ENCODE assay signal across 8 cellular contexts in the genomic region with DNA sequence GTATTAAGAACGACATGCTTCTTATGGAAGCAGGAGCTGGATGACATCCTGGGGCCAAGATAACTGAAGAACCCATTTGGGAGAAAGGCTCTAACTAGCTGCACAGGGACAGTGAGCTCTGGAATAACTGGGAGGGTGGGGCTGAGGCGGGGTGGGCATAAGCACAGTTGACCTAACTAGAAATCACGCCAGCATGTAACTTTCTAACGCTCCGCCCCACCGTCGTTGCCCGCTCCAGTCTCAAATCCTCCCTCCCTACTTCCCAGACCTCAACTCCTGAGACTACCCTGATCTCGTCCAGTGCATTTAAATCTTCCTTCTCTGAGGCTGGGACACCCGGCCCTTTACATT. TPM values are rescaled to one million over a fixed set of nuclear protein-coding genes. Genes with fewer than 3 reads are reported as not detected.
DNase-seq lines count a peak whose midpoint lies in the region; ATAC-seq and TF ChIP-seq lines count a peak whose summit lies in the region.

No MANE protein-coding gene starts in this region.

- H3K23ac ChIP-seq in IMR-90 (ENCODE audit: low read depth, low read length), result no peak overlapping the region

- DNase-seq in IMR-90, result no peak
- no peak for DNase-seq in dorsolateral prefrontal cortex
- peak; percentile 16 for DNase-seq in nephron progenitor cell
- no peak for DNase-seq in inferior parietal cortex (ENCODE audit: extremely low spot score)
- DNase-seq in occipital lobe (lab: John Stamatoyannopoulos, UW), result no peak

- intact Hi-C loops in IMR-90 (cut with micrococcal nuclease), result loop anchor here (2.0 kb wide), 1 partner anchor 143 kb away; no protein-coding TSS in a partner anchor
- intact Hi-C loops in dorsolateral prefrontal cortex (cut with DNase I), result loop anchor here (2.0 to 10.0 kb wide), 4 partner anchors 83 to 371 kb away; a partner anchor contains a TSS

- CTCF ChIA-PET in IMR-90 (lab: Yijun Ruan, JAX), result interaction anchor here (0.6 to 2.0 kb wide), 2 partner anchors 13 to 142 kb away, joined by 3 to 5 read pairs; no protein-coding TSS in a partner anchor

- BruUV-seq in IMR-90 (replicated peaks; lab: Mats Ljungman, UMichigan), result no TSS peak

- POLR2A ChIA-PET in IMR-90 (lab: Charles Lee; ENCODE audit: unreplicated experiment), result no interaction called here

- ATAC-seq in IMR-90 (ENCODE audit: low read depth) (peak; percentile 7), GM18520 (IDR thresholded peaks at IDR 0.05; ENCODE audit: unreplicated experiment) (no peak)
- no peak for ATAC-seq in activated CD4-positive, CD25-positive, alpha-beta regulatory T cell treated with anti-CD3 and anti-CD28 coated beads, Interleukin-2, amount 50 U/mL, for 24 hours

- peak overlapping the region; percentile 94 for H2AFZ ChIP-seq in IMR-90 (replicated peaks; ENCODE audit: low read length, poor library complexity)

- peak overlapping the region; percentile 71 to 88 (median 80) for H3K9ac ChIP-seq in BLaER1 treated with 17β-estradiol and CSF1 and Interleukin-3, amounts not matched to agents 10 nM and 100 nM
- peak overlapping the region; percentile 76 for H3K9ac ChIP-seq in IMR-90 (ENCODE audit: low read depth, low read length)

- peaks cover 10 to 22% of the 10 kb centered on the region in 2 experiments for H3K79me1 ChIP-seq in IMR-90 (ENCODE audit: low read depth in 1 of 2, low read length in 2 of 2)

- dilution Hi-C loops in IMR-90 (cut with HindIII; ENCODE audit: low sequenced_read_pairs, unreplicated experiment), result no loop called here

- TF ChIP-seq RAD21 in IMR-90 (IDR thresholded peaks at IDR 0.05; ENCODE audit: low read length), result no peak

- H2BK120ac ChIP-seq in IMR-90 (ENCODE audit: low read depth, low read length), result no peak overlapping the region

- peak overlapping the region; percentile 41 to 99; a peak in 3 of 4 replicates for H4K8ac ChIP-seq in IMR-90 (ENCODE audit: low read depth in 2 of 2, low read length in 2 of 2)

- H3K4me2 ChIP-seq in BLaER1 treated with 17β-estradiol and CSF1 and Interleukin-3, amounts not matched to agents 10 nM and 100 nM, result peak overlapping the region; percentile 78 to 97 (median 93)
- H3K4me2 ChIP-seq in IMR-90 (ENCODE audit: low read depth, low read length), result peak overlapping the region; percentile 51

- in situ Hi-C loops in IMR-90 (cut with MboI; ENCODE audit: low sequenced_read_pairs), result no loop called here

- H3K14ac ChIP-seq in IMR-90 (replicated peaks; ENCODE audit: low read depth, low read length), result peak overlapping the region; percentile 94; the same call in 1 of the 2 replicates

- peaks cover 34 to 44% (median 39%) of the 10 kb centered on the region in 11 experiments for H3K36me3 ChIP-seq in BLaER1 treated with 17β-estradiol and CSF1 and Interleukin-3, amounts not matched to agents 10 nM and 100 nM
- peaks cover 16% of the 10 kb centered on the region for H3K36me3 ChIP-seq in IMR-90 (ENCODE audit: control insufficient read depth, insufficient read depth, low read length)

- H3K9me3 Mint-ChIP-seq in nephron progenitor cell, result peaks cover 18% of the 10 kb centered on the region

- no peak overlapping the region for H2BK20ac ChIP-seq in IMR-90 (ENCODE audit: low read depth, low read length)

- no peak overlapping the region for H4K91ac ChIP-seq in IMR-90 (ENCODE audit: insufficient read depth, low read depth, low read length)

- peaks cover 0 to 21% (median 0%) of the 10 kb centered on the region in 11 experiments; a peak in 8 of 22 replicates for H4K20me1 ChIP-seq in BLaER1 treated with 17β-estradiol and CSF1 and Interleukin-3, amounts not matched to agents 10 nM and 100 nM
- no peaks in the 10 kb centered on the region for H4K20me1 ChIP-seq in IMR-90 (ENCODE audit: insufficient read depth, low read length)

- H2BK5ac ChIP-seq in IMR-90 (ENCODE audit: low read depth, low read length, poor library complexity, severe bottlenecking), result no peak overlapping the region

- H3K4me1 ChIP-seq in BLaER1 treated with 17β-estradiol and CSF1 and Interleukin-3, amounts not matched to agents 10 nM and 100 nM, result peaks cover 27 to 61% (median 56%) of the 10 kb centered on the region in 10 experiments
- no peaks in the 10 kb centered on the region for H3K4me1 ChIP-seq in IMR-90 (ENCODE audit: control insufficient read depth, insufficient read depth, low read length)

- H3K56ac ChIP-seq in IMR-90 (ENCODE audit: extremely low read depth, insufficient read depth, low read length), result no peak overlapping the region; the same call in 1 of the 2 replicates

- H4K5ac ChIP-seq in IMR-90 (ENCODE audit: low read depth, low read length), result no peak overlapping the region

- peak overlapping the region; percentile 99 for H3K4me3 Mint-ChIP-seq in nephron progenitor cell

- H2AK5ac ChIP-seq in IMR-90 (ENCODE audit: low read depth, low read length), result peak overlapping the region; percentile 7; the same call in 1 of the 2 replicates

- 0% methylated on average over 8 of the region's 10 CpGs; no CpG with 5 or more reads in 1 of the 2 experiments for WGBS in IMR-90 (ENCODE audit: extremely low coverage in 2 of 2, insufficient read length in 1 of 2), 2 experiments

- H3K4ac ChIP-seq in IMR-90 (ENCODE audit: low read depth, low read length), result peak overlapping the region; percentile 85

- no peak overlapping the region for H2BK15ac ChIP-seq in IMR-90 (ENCODE audit: low read depth, low read length)

- peaks cover under 1 to 9% (median 3%) of the 10 kb centered on the region in 11 experiments; a peak in 21 of 22 replicates for H3K9me3 ChIP-seq in BLaER1 treated with 17β-estradiol and CSF1 and Interleukin-3, amounts not matched to agents 10 nM and 100 nM (replicated peaks in 1 of 11)
- H3K9me3 ChIP-seq in IMR-90 (ENCODE audit: control insufficient read depth, insufficient read depth, low read length), result no peaks in the 10 kb centered on the region

- peak overlapping the region; percentile 71 for H3K27ac Mint-ChIP-seq in nephron progenitor cell

- no peak for TF ChIP-seq CTCF in IMR-90 (conservative IDR thresholded peaks at IDR 0.05; ENCODE audit: low read depth, low read length)
- no peak for TF ChIP-seq CTCF in dorsolateral prefrontal cortex (IDR thresholded peaks at IDR 0.05 in 54 of 56, conservative IDR thresholded peaks at IDR 0.05 in 2 of 56; ENCODE audit: low read depth in 1 of 56, partially characterized antibody in 56 of 56)
- TF ChIP-seq CTCF in nephron progenitor cell (IDR thresholded peaks at IDR 0.05), result no peak

- H3K27ac ChIP-seq in BLaER1 treated with 17β-estradiol and CSF1 and Interleukin-3, amounts not matched to agents 10 nM and 100 nM, result peak overlapping the region in 10 of 11 experiments; percentile 26 to 75 (median 58); a peak in 18 of 22 replicates
- H3K27ac ChIP-seq in IMR-90 (ENCODE audit: insufficient read depth, low read length) (peak overlapping the region; percentile 41; the same call in 1 of the 2 replicates), dorsolateral prefrontal cortex (peak overlapping the region in 15 of 59 donors; percentile 12 to 78 (median 43))

- peaks cover 28% of the 10 kb centered on the region for H3K36me3 Mint-ChIP-seq in nephron progenitor cell (ENCODE audit: low read depth)

- H3K27me3 Mint-ChIP-seq in nephron progenitor cell (ENCODE audit: low read depth, poor library complexity), result no peaks in the 10 kb centered on the region

- H3K18ac ChIP-seq in IMR-90 (ENCODE audit: low read depth, low read length), result no peak overlapping the region

- H3K4me3 ChIP-seq in BLaER1 treated with 17β-estradiol and CSF1 and Interleukin-3, amounts not matched to agents 10 nM and 100 nM, result peak overlapping the region; percentile 79 to 99 (median 88)
- peak overlapping the region; percentile 72 for H3K4me3 ChIP-seq in IMR-90 (ENCODE audit: insufficient read depth, low read depth, low read length)
- H3K4me3 ChIP-seq in dorsolateral prefrontal cortex, result peak overlapping the region; percentile 70 to 100 (median 92)

- TF ChIP-seq POLR2A in IMR-90 (IDR thresholded peaks at IDR 0.05; ENCODE audit: low read depth, low read length), result no peak

- H2AK9ac ChIP-seq in IMR-90 (replicated peaks; ENCODE audit: low read depth, low read length, poor library complexity), result peak overlapping the region; percentile 29

- H3K27me3 ChIP-seq in BLaER1 treated with 17β-estradiol and CSF1 and Interleukin-3, amounts not matched to agents 10 nM and 100 nM, result no peaks in the 10 kb centered on the region
- H3K27me3 ChIP-seq in IMR-90 (ENCODE audit: control insufficient read depth, insufficient read depth, low read length) (no peaks in the 10 kb centered on the region), dorsolateral prefrontal cortex (no peaks in the 10 kb centered on the region)

- H3K9me1 ChIP-seq in IMR-90 (ENCODE audit: insufficient read depth, low read length), result 0 out of 2 replicates have a peak, but pooled peaks cover 3% of the 10 kb centered on the region

- H3K4me1 Mint-ChIP-seq in nephron progenitor cell, result peaks cover 27% of the 10 kb centered on the region

TF ChIP-seq in IMR-90, 13 proteins besides CTCF, POLR2A, EP300 and RAD21 (continues in another document):
- TF ChIP-seq CEBPB (IDR thresholded peaks at IDR 0.05; ENCODE audit: low read depth, low read length) (no peak), BHLHE40 (IDR thresholded peaks at IDR 0.05; ENCODE audit: low read depth, low read length) (no peak), MAZ (IDR thresholded peaks at IDR 0.05; ENCODE audit: borderline replicate concordance, low read depth, low read length) (no peak), SMC3 (IDR thresholded peaks at IDR 0.05; ENCODE audit: low read depth, low read length) (no peak), CHD1 (IDR thresholded peaks at IDR 0.05; ENCODE audit: low read depth, low read length) (no peak), FOS (IDR thresholded peaks at IDR 0.05; ENCODE audit: low read depth, low read length) (no peak), MAFK (IDR thresholded peaks at IDR 0.05; ENCODE audit: low read depth, low read length) (no peak), MXI1 (IDR thresholded peaks at IDR 0.05; ENCODE audit: borderline replicate concordance, low read depth, low read length) (no peak)

RNA-seq across cellular contexts. Expression of a gene that starts 0.4 kb away (rescaled TPM):
- total RNA-seq in IMR-90 (2012; rRNA removed) (283 and 304 TPM in 2 replicates), dorsolateral prefrontal cortex (100 to 1,000 TPM in 23 of 120 experiments, 10 to 100 TPM in 97; 64.2 to 118 (median 89.1) TPM), occipital lobe (42.0 TPM)
- polyA plus RNA-seq in IMR-90 (2012; rRNA removed), result 291 and 294 TPM in 2 replicates
- polyA plus RNA-seq in IMR-90 (2012; cell fraction: cytosol; rRNA removed), result 134 and 174 TPM in 2 replicates
- polyA plus RNA-seq in IMR-90 (2012; cell fraction: nucleus; rRNA removed; ENCODE audit: low replicate concordance), result 98.7 and 105 TPM in 2 replicates

RNA-seq across cellular contexts. Expression of a gene that starts 52.2 kb away (rescaled TPM):
- 8.8 and 9.7 TPM in 2 replicates for total RNA-seq in IMR-90 (2012; rRNA removed)
- 3.3 and 3.6 TPM in 2 replicates for polyA plus RNA-seq in IMR-90 (2012; rRNA removed)
- 1.1 and 1.9 TPM in 2 replicates for polyA plus RNA-seq in IMR-90 (2012; cell fraction: cytosol; rRNA removed)
- polyA plus RNA-seq in IMR-90 (2012; cell fraction: nucleus; rRNA removed; ENCODE audit: low replicate concordance), result 4.0 and 17.5 TPM in 2 replicates
- total RNA-seq in dorsolateral prefrontal cortex, result 100 to 1,000 TPM in 12 of 120 experiments, 10 to 100 TPM in 108; 27.4 to 153 (median 59.4) TPM
- 35.4 TPM for total RNA-seq in occipital lobe
